ENCODE assay signal across 8 cellular contexts in genomic region chr1:227583354-227583753, GRCh38.
"Had no signal": no experiment of that assay in that cellular context is flagged by ENCODE, and none has a peak within 500 bp of the region (broad histone marks: within the 10 kb centered on the region; RNA-seq: fewer than 3 reads in every experiment).

No MANE protein-coding gene starts in this region.

- H3K4me3 ChIP-seq: GM23248, HAP-1 had no signal

- H2AFZ ChIP-seq: GM23248 had no signal

- H3K9ac ChIP-seq: GM23248 had no signal

- DNase-seq: GM23248, GOT3, H7, HFFc6, KG1 had no signal

- H3K27ac ChIP-seq: GM23248, HL-60 had no signal

- ATAC-seq: HCT116 had no signal

- H3K4me1 ChIP-seq: HAP-1 had no signal
